ENCODE assay signal across 12 cellular contexts in the genomic region with DNA sequence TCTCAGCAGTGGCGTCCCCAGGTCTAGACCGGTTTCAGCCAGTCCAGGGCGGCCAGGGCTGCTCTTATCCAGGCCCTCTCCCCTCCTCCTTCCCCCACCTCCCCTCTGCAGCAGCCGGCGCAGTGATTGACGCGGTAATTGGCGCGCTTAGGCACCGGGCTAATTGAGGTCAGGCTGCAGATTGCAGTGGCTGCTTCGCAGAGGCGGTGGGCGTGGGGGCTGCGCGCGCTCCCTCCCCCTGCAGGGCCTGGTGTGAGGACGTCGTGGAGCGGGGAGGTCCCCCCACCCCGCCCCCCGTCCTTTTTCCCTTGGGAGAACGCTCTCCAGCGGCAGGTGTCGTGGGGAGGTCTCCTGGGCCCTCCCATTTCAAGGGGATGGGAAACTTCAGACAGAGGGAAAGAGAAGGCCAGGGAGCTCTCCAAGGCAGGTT.
DNase-seq lines count a peak whose midpoint lies in the region; ATAC-seq and TF ChIP-seq lines count a peak whose summit lies in the region.
"Had no signal": no experiment of that assay in that cellular context is flagged by ENCODE, and none has a peak within 500 bp of the region (broad histone marks: within the 10 kb centered on the region; RNA-seq: fewer than 3 reads in every experiment).

No MANE protein-coding gene starts in this region.

- H3K27me3 Mint-ChIP-seq in activated naive CD8-positive, alpha-beta T cell treated with anti-CD3 and anti-CD28 coated beads, Interleukin-2, amount 50 U/mL, for 24 hours, result peaks cover 29% of the 10 kb centered on the region
- H3K27me3 Mint-ChIP-seq in activated CD4-positive, alpha-beta T cell treated with anti-CD3 and anti-CD28 coated beads, Interleukin-2, amount 10 ng/mL, durations not matched to agents 7 days and 5 days, result peaks cover 22% of the 10 kb centered on the region
- peaks cover 30% of the 10 kb centered on the region for H3K27me3 Mint-ChIP-seq in activated naive CD4-positive, alpha-beta T cell treated with anti-CD3 and anti-CD28 coated beads, Interleukin-2, amount 10 ng/mL, durations not matched to agents 7 days and 5 days

- no peak for TF ChIP-seq POLR2A in heart left ventricle (IDR thresholded peaks at IDR 0.05)

- H3K36me3 ChIP-seq in heart left ventricle, result no peaks in the 10 kb centered on the region
- H3K36me3 ChIP-seq: esophagus squamous epithelium had no signal

- no peaks in the 10 kb centered on the region for H3K9me3 ChIP-seq in heart left ventricle
- H3K9me3 ChIP-seq: esophagus squamous epithelium, mucosa of descending colon had no signal

- no peak overlapping the region for H3K27ac Mint-ChIP-seq in activated naive CD8-positive, alpha-beta T cell treated with anti-CD3 and anti-CD28 coated beads, Interleukin-2, amount 50 U/mL, for 24 hours
- no peak overlapping the region for H3K27ac Mint-ChIP-seq in activated CD4-positive, alpha-beta T cell treated with anti-CD3 and anti-CD28 coated beads, Interleukin-2, amount 10 ng/mL, durations not matched to agents 7 days and 5 days
- no peak overlapping the region for H3K27ac Mint-ChIP-seq in activated naive CD4-positive, alpha-beta T cell treated with anti-CD3 and anti-CD28 coated beads, Interleukin-2, amount 10 ng/mL, durations not matched to agents 7 days and 5 days
- H3K27ac Mint-ChIP-seq: stimulated activated memory B cell treated with anti-CD40 and anti-IgM and Interleukin-4, amounts not matched to agents 10 μg/mL and 1 μg/mL and 100 μg/mL, for 72 hours had no signal

- WGBS in heart left ventricle, 4 donors, result 3 to 4% (median 3%) methylated on average over 8 to 24 of the region's 24 CpGs

- no peak overlapping the region for H3K4me3 Mint-ChIP-seq in activated naive CD8-positive, alpha-beta T cell treated with anti-CD3 and anti-CD28 coated beads, Interleukin-2, amount 50 U/mL, for 24 hours
- H3K4me3 Mint-ChIP-seq in activated CD4-positive, alpha-beta T cell treated with anti-CD3 and anti-CD28 coated beads, Interleukin-2, amount 10 ng/mL, durations not matched to agents 7 days and 5 days, result no peak overlapping the region
- no peak overlapping the region for H3K4me3 Mint-ChIP-seq in activated naive CD4-positive, alpha-beta T cell treated with anti-CD3 and anti-CD28 coated beads, Interleukin-2, amount 10 ng/mL, durations not matched to agents 7 days and 5 days
- H3K4me3 Mint-ChIP-seq: stimulated activated memory B cell treated with anti-CD40 and anti-IgM and Interleukin-4, amounts not matched to agents 10 μg/mL and 1 μg/mL and 100 μg/mL, for 72 hours had no signal

- peaks cover 0 to 31% (median 12%) of the 10 kb centered on the region in 9 donors for H3K27me3 ChIP-seq in heart left ventricle

- no peaks in the 10 kb centered on the region for H3K36me3 Mint-ChIP-seq in activated naive CD8-positive, alpha-beta T cell treated with anti-CD3 and anti-CD28 coated beads, Interleukin-2, amount 50 U/mL, for 24 hours (ENCODE audit: low read depth)
- H3K36me3 Mint-ChIP-seq in activated CD4-positive, alpha-beta T cell treated with anti-CD3 and anti-CD28 coated beads, Interleukin-2, amount 10 ng/mL, durations not matched to agents 7 days and 5 days (ENCODE audit: low read depth), result no peaks in the 10 kb centered on the region
- H3K36me3 Mint-ChIP-seq in activated naive CD4-positive, alpha-beta T cell treated with anti-CD3 and anti-CD28 coated beads, Interleukin-2, amount 10 ng/mL, durations not matched to agents 7 days and 5 days, result no peaks in the 10 kb centered on the region
- H3K36me3 Mint-ChIP-seq: stimulated activated memory B cell treated with anti-CD40 and anti-IgM and Interleukin-4, amounts not matched to agents 10 μg/mL and 1 μg/mL and 100 μg/mL, for 72 hours had no signal

- POLR2A ChIA-PET in activated CD4-positive, alpha-beta T cell treated with anti-CD3 and anti-CD28 coated beads, Interleukin-2, amount 10 ng/mL, durations not matched to agents 7 days and 5 days (lab: Charles Lee), result no interaction called here

- H3K4me1 ChIP-seq in heart left ventricle, result peaks cover 0 to 7% (median 0%) of the 10 kb centered on the region in 12 donors

- no peak overlapping the region for H3K4me3 ChIP-seq in heart left ventricle
- H3K4me3 ChIP-seq: esophagus squamous epithelium, mucosa of descending colon had no signal

- no peak overlapping the region for H3K27ac ChIP-seq in heart left ventricle
- H3K27ac ChIP-seq: esophagus squamous epithelium had no signal

- intact Hi-C loops in heart left ventricle (cut with DNase I), result no loop called here

- DNase-seq in COR-L47 (lab: John Stamatoyannopoulos, UW) (peak; percentile 41), NCI-H1105 treated with DMSO at 0.1 percent for 48 hours (lab: John Stamatoyannopoulos, UW) (peak; percentile 93), NCI-H82 treated with DMSO at 0.1 percent for 48 hours (lab: John Stamatoyannopoulos, UW; ENCODE audit: unreplicated experiment) (peak; percentile 96), islet precursor cell (peak; percentile 86), heart left ventricle (no peak)
- no peak for DNase-seq in activated naive CD8-positive, alpha-beta T cell treated with anti-CD3 and anti-CD28 coated beads, Interleukin-2, amount 50 U/mL, for 24 hours
- no peak for DNase-seq in activated CD4-positive, alpha-beta T cell treated with anti-CD3 and anti-CD28 coated beads, Interleukin-2, amount 10 ng/mL, durations not matched to agents 7 days and 5 days
- DNase-seq in activated naive CD4-positive, alpha-beta T cell treated with anti-CD3 and anti-CD28 coated beads, Interleukin-2, amount 10 ng/mL, durations not matched to agents 7 days and 5 days, result no peak
- DNase-seq: esophagus squamous epithelium; mucosa of descending colon; stimulated activated CD4-positive, alpha-beta T cell treated with anti-CD3 and anti-CD28 coated beads, Interleukin-2, amount 100 ng/mL, for 48 hours had no signal

- CTCF ChIA-PET in activated CD4-positive, alpha-beta T cell treated with anti-CD3 and anti-CD28 coated beads, Interleukin-2, amount 10 ng/mL, durations not matched to agents 7 days and 5 days (lab: Charles Lee), result no interaction called here
- CTCF ChIA-PET in activated naive CD4-positive, alpha-beta T cell treated with anti-CD3 and anti-CD28 coated beads, Interleukin-2, amount 10 ng/mL, durations not matched to agents 7 days and 5 days (lab: Charles Lee), result no interaction called here

- ATAC-seq in activated naive CD8-positive, alpha-beta T cell treated with anti-CD3 and anti-CD28 coated beads, Interleukin-2, amount 50 U/mL, for 24 hours, result no peak
- ATAC-seq in heart left ventricle, result no peak
- ATAC-seq: mucosa of descending colon; stimulated activated memory B cell treated with anti-CD40 and anti-IgM and Interleukin-4, amounts not matched to agents 10 μg/mL and 1 μg/mL and 100 μg/mL, for 72 hours had no signal

- TF ChIP-seq CTCF in heart left ventricle (IDR thresholded peaks at IDR 0.05), result no peak

- H3K9me3 Mint-ChIP-seq in activated naive CD8-positive, alpha-beta T cell treated with anti-CD3 and anti-CD28 coated beads, Interleukin-2, amount 50 U/mL, for 24 hours, result no peaks in the 10 kb centered on the region
- no peaks in the 10 kb centered on the region for H3K9me3 Mint-ChIP-seq in activated CD4-positive, alpha-beta T cell treated with anti-CD3 and anti-CD28 coated beads, Interleukin-2, amount 10 ng/mL, durations not matched to agents 7 days and 5 days
- H3K9me3 Mint-ChIP-seq in activated naive CD4-positive, alpha-beta T cell treated with anti-CD3 and anti-CD28 coated beads, Interleukin-2, amount 10 ng/mL, durations not matched to agents 7 days and 5 days, result no peaks in the 10 kb centered on the region
- H3K9me3 Mint-ChIP-seq: stimulated activated memory B cell treated with anti-CD40 and anti-IgM and Interleukin-4, amounts not matched to agents 10 μg/mL and 1 μg/mL and 100 μg/mL, for 72 hours had no signal

- no peaks in the 10 kb centered on the region for H3K4me1 Mint-ChIP-seq in activated naive CD8-positive, alpha-beta T cell treated with anti-CD3 and anti-CD28 coated beads, Interleukin-2, amount 50 U/mL, for 24 hours
- no peaks in the 10 kb centered on the region for H3K4me1 Mint-ChIP-seq in activated CD4-positive, alpha-beta T cell treated with anti-CD3 and anti-CD28 coated beads, Interleukin-2, amount 10 ng/mL, durations not matched to agents 7 days and 5 days
- no peaks in the 10 kb centered on the region for H3K4me1 Mint-ChIP-seq in activated naive CD4-positive, alpha-beta T cell treated with anti-CD3 and anti-CD28 coated beads, Interleukin-2, amount 10 ng/mL, durations not matched to agents 7 days and 5 days
- H3K4me1 Mint-ChIP-seq: stimulated activated memory B cell treated with anti-CD40 and anti-IgM and Interleukin-4, amounts not matched to agents 10 μg/mL and 1 μg/mL and 100 μg/mL, for 72 hours had no signal

Comparison
In these comparisons a context has a peak if more than half of its experiments do, and no peak if none do; other contexts are left out.
1. DNase-seq: peak in COR-L47 (single experiment), NCI-H1105 treated with DMSO at 0.1 percent for 48 hours (single experiment), NCI-H82 treated with DMSO at 0.1 percent for 48 hours (single experiment) and islet precursor cell (single experiment); none in activated naive CD8-positive, alpha-beta T cell treated with anti-CD3 and anti-CD28 coated beads, Interleukin-2, amount 50 U/mL, for 24 hours (single experiment), activated CD4-positive, alpha-beta T cell treated with anti-CD3 and anti-CD28 coated beads, Interleukin-2, amount 10 ng/mL, durations not matched to agents 7 days and 5 days (single experiment), heart left ventricle (0 of 5) and activated naive CD4-positive, alpha-beta T cell treated with anti-CD3 and anti-CD28 coated beads, Interleukin-2, amount 10 ng/mL, durations not matched to agents 7 days and 5 days (single experiment).